Comparison of ENCODE assay signal across 8 cellular contexts in genomic region chr12:57846577-57847319, GRCh38. TPM values are rescaled to one million over a fixed set of nuclear protein-coding genes. Genes with fewer than 3 reads are reported as not detected.
DNase-seq lines count a peak whose midpoint lies in the region; ATAC-seq, FAIRE-seq and TF ChIP-seq lines count a peak whose summit lies in the region.

CTDSP2 (minus strand) TSS chr12:57846729; CDS start chr12:57846435, 294 bp downstream.

- no peaks in the 10 kb centered on the region for H3K9me3 ChIP-seq in esophagus squamous epithelium

- no peaks in the 10 kb centered on the region for H3K36me3 ChIP-seq in esophagus squamous epithelium

- FAIRE-seq in D721Med (lab: Jason Lieb, UNC): no peak

- H3K27me3 Mint-ChIP-seq in activated T-helper 1 cell treated with anti-CD3 and anti-CD28 coated beads, Interleukin-12 subunit alpha, Interleukin-12 subunit beta, Interleukin-2, Interleukin-4 antibody, amounts not matched to agents 30 ng/mL and 10 ng/mL and 1 ng/mL, durations not matched to agents 14 hours and 24 hours and 36 hours (ENCODE audit: insufficient read depth): peaks cover 18% of the 10 kb centered on the region

- ATAC-seq in GM21786 (IDR thresholded peaks at IDR 0.05; ENCODE audit: unreplicated experiment): peak; percentile 37

- 0 to 2% methylated on average over 2 to 13 of the region's 58 CpGs for WGBS in esophagus squamous epithelium, 2 donors

- intact Hi-C loops in activated T-helper 1 cell treated with anti-CD3 and anti-CD28 coated beads, Interleukin-12 subunit alpha, Interleukin-12 subunit beta, Interleukin-2, Interleukin-4 antibody, amounts not matched to agents 30 ng/mL and 10 ng/mL and 1 ng/mL, durations not matched to agents 14 hours and 24 hours and 36 hours (cut with micrococcal nuclease): loop anchor here (1.0 to 5.0 kb wide), 11 partner anchors 8 to 369 kb away; partner anchors contain the start of genes ARHGAP9, ATP23, CDK4 and DDIT3
- intact Hi-C loops in esophagus squamous epithelium (cut with DNase I): no loop called here

- H3K4me3 Mint-ChIP-seq in activated T-helper 1 cell treated with anti-CD3 and anti-CD28 coated beads, Interleukin-12 subunit alpha, Interleukin-12 subunit beta, Interleukin-2, Interleukin-4 antibody, amounts not matched to agents 30 ng/mL and 10 ng/mL and 1 ng/mL, durations not matched to agents 14 hours and 24 hours and 36 hours: peak within 1 kb of the TSS; percentile 85

- TF ChIP-seq CTCF in D721Med (IDR thresholded peaks at IDR 0.05; ENCODE audit: insufficient read depth, missing control alignments): no peak
- TF ChIP-seq CTCF in LNCaP clone FGC (IDR thresholded peaks at IDR 0.05; ENCODE audit: control insufficient read depth, extremely low read depth, insufficient read depth): no peak
- TF ChIP-seq CTCF in esophagus squamous epithelium (IDR thresholded peaks at IDR 0.05): peak in 3 of 6 experiments; percentile 17 to 24 (median 19)

- peak within 1 kb of the TSS; percentile 99 to 100 (median 100) for H3K27ac ChIP-seq in esophagus squamous epithelium

- H3K27ac Mint-ChIP-seq in activated T-helper 1 cell treated with anti-CD3 and anti-CD28 coated beads, Interleukin-12 subunit alpha, Interleukin-12 subunit beta, Interleukin-2, Interleukin-4 antibody, amounts not matched to agents 30 ng/mL and 10 ng/mL and 1 ng/mL, durations not matched to agents 14 hours and 24 hours and 36 hours: peak within 1 kb of the TSS; percentile 68

- H3K36me3 Mint-ChIP-seq in activated T-helper 1 cell treated with anti-CD3 and anti-CD28 coated beads, Interleukin-12 subunit alpha, Interleukin-12 subunit beta, Interleukin-2, Interleukin-4 antibody, amounts not matched to agents 30 ng/mL and 10 ng/mL and 1 ng/mL, durations not matched to agents 14 hours and 24 hours and 36 hours (ENCODE audit: low read depth): peaks cover 9% of the 10 kb centered on the region

- peak within 1 kb of the TSS; percentile 97 for H3K4me3 ChIP-seq in LNCaP clone FGC (ENCODE audit: low read depth, low read length)
- H3K4me3 ChIP-seq in esophagus squamous epithelium: peak within 1 kb of the TSS; percentile 92 to 100 (median 98)

- no peaks in the 10 kb centered on the region for H3K9me3 Mint-ChIP-seq in activated T-helper 1 cell treated with anti-CD3 and anti-CD28 coated beads, Interleukin-12 subunit alpha, Interleukin-12 subunit beta, Interleukin-2, Interleukin-4 antibody, amounts not matched to agents 30 ng/mL and 10 ng/mL and 1 ng/mL, durations not matched to agents 14 hours and 24 hours and 36 hours

- peaks cover 43% of the 10 kb centered on the region for H3K4me1 Mint-ChIP-seq in activated T-helper 1 cell treated with anti-CD3 and anti-CD28 coated beads, Interleukin-12 subunit alpha, Interleukin-12 subunit beta, Interleukin-2, Interleukin-4 antibody, amounts not matched to agents 30 ng/mL and 10 ng/mL and 1 ng/mL, durations not matched to agents 14 hours and 24 hours and 36 hours (ENCODE audit: low read depth)

- no peaks in the 10 kb centered on the region for H3K27me3 ChIP-seq in esophagus squamous epithelium

- DNase-seq in D721Med (ENCODE audit: insufficient read length, low spot score): peak; percentile 99
- peak; percentile 93 for DNase-seq in LNCaP clone FGC (ENCODE audit: low read depth)
- DNase-seq in RPMI8226: peak; percentile 99
- peak; percentile 85 for DNase-seq in activated T-helper 1 cell treated with anti-CD3 and anti-CD28 coated beads, Interleukin-12 subunit alpha, Interleukin-12 subunit beta, Interleukin-2, Interleukin-4 antibody, amounts not matched to agents 30 ng/mL and 10 ng/mL and 1 ng/mL, durations not matched to agents 14 hours and 24 hours and 36 hours (ENCODE audit: low spot score)
- peak; percentile 91 for DNase-seq in esophagus squamous epithelium (lab: John Stamatoyannopoulos, UW)
- peak; percentile 99 for DNase-seq in myocyte (ENCODE audit: low read depth)
- DNase-seq in stimulated activated CD8-positive, alpha-beta memory T cell treated with anti-CD3 and anti-CD28 coated beads, Interleukin-7, amount 100 ng/mL, for 4 hours (ENCODE audit: low read depth in 2 of 2): peak; percentile 75 to 82

- peak in 3 of 4 donors; percentile 55 to 63 (median 56) for TF ChIP-seq POLR2A in esophagus squamous epithelium (IDR thresholded peaks at IDR 0.05)

- peaks cover 24 to 59% (median 34%) of the 10 kb centered on the region in 3 donors for H3K4me1 ChIP-seq in esophagus squamous epithelium

RNA-seq across cellular contexts. Expression of gene CTDSP2, which starts in this region (rescaled TPM):
- 96.5 and 99.6 TPM in 2 replicates for total RNA-seq in activated T-helper 1 cell treated with anti-CD3 and anti-CD28 coated beads, Interleukin-12 subunit alpha, Interleukin-12 subunit beta, Interleukin-2, Interleukin-4 antibody, amounts not matched to agents 30 ng/mL and 10 ng/mL and 1 ng/mL, durations not matched to agents 14 hours and 24 hours and 36 hours
- total RNA-seq in esophagus squamous epithelium: 100 to 1,000 TPM in 1 of 4 donors, 10 to 100 TPM in 3; 47.1 to 120 (median 71.7) TPM
- 37.9 and 43.4 TPM in 2 replicates for total RNA-seq in myocyte
- polyA plus RNA-seq in myocyte (2012): 72.8 TPM

Comparison
In these comparisons a context has a peak if more than half of its experiments do, and no peak if none do; other contexts are left out.
1. Peak in every context shown above with its lines: DNase-seq, ATAC-seq, H3K4me3 ChIP-seq and H3K27ac ChIP-seq.